Comparison of ENCODE assay signal across 8 cellular contexts in the genomic region with DNA sequence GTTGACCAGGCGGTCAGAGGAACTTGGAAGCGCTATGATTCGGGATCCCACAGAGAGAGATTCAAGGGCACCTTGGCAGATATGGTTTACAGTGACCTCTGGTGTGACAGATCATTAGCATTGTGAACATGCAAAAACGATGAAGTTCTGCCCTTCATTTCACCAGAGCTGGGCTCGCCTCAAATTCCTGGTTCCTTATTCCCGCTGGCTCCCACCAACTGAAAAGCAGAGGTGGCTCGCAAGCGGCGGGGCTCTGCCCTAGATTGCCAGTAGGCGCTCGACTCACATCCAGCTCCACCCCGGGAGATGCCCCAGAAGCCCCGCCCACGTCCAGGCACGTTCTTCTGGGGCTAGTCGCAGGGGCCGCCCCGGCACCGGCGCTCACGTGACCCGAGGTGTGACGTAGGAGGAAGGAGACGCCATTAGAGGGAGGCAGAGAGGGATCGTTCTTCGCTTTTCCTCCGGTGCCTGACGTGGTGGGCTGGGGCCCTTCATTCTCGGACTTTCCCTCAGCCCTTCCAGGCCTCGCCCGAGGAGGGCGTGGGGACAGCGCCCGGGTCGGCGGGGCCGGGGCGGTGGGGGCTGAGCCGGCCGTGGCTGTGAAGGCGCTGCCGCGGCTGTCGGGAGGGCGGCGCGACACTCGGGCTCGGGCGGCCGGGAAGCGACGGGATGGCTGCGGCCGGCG. TPM values are rescaled to one million over a fixed set of nuclear protein-coding genes. Genes with fewer than 3 reads are reported as not detected.
DNase-seq lines count a peak whose midpoint lies in the region; ATAC-seq and TF ChIP-seq lines count a peak whose summit lies in the region.

Gene RAB21, plus strand, starts transcription at position 403 of the 685 bp plus-strand sequence. Its CDS starts 267 bp downstream, at position 670.

- TF ChIP-seq POLR2A in ovary (IDR thresholded peaks at IDR 0.05) (peak; percentile 93), thyroid gland (IDR thresholded peaks at IDR 0.05) (peak; percentile 70 to 96)

- peak within 1 kb of the TSS; percentile 94 for H3K27ac Mint-ChIP-seq in activated naive CD8-positive, alpha-beta T cell treated with anti-CD3 and anti-CD28 coated beads, Interleukin-2, amount 10 ng/mL, durations not matched to agents 7 days and 5 days

- POLR2A ChIA-PET in activated naive CD8-positive, alpha-beta T cell treated with anti-CD3 and anti-CD28 coated beads, Interleukin-2, amount 10 ng/mL, durations not matched to agents 7 days and 5 days (lab: Charles Lee): interaction anchor here (0.6 to 5.7 kb wide), 5 partner anchors 69 to 91 kb away, joined by 3 to 36 read pairs (median 4); partner anchors contain the start of genes TBC1D15, THAP2, TMEM19 and ZFC3H1

- peak within 1 kb of the TSS; percentile 88 for H3K4me2 ChIP-seq in SU-DHL-6 (ENCODE audit: low read depth, low read length, poor library complexity, severe bottlenecking)

- H2AFZ ChIP-seq in SU-DHL-6 (ENCODE audit: low read depth, low read length, severe bottlenecking): peak within 1 kb of the TSS; percentile 95

- H3K4me3 ChIP-seq in SU-DHL-6 (ENCODE audit: insufficient read depth, low read length, poor library complexity, severe bottlenecking) (peak within 1 kb of the TSS; percentile 85), ovary (peak within 1 kb of the TSS; percentile 59), thyroid gland (replicated peaks in 1 of 3) (peak within 1 kb of the TSS; percentile 57 to 72 (median 60))

- TF ChIP-seq CTCF in GM12872 (IDR thresholded peaks at IDR 0.05; ENCODE audit: insufficient read depth, low read depth, low read length) (0 out of 3 replicates have a peak, but pooled peaks have one; percentile 10), SU-DHL-6 (IDR thresholded peaks at IDR 0.05; ENCODE audit: insufficient read depth, low read length, poor library complexity, severe bottlenecking) (no peak), ovary (IDR thresholded peaks at IDR 0.05) (peak; percentile 21 to 55 (median 28)), thyroid gland (IDR thresholded peaks at IDR 0.05) (peak in 4 of 6 experiments; percentile 7 to 50 (median 34))

- ATAC-seq in HG02678 (IDR thresholded peaks at IDR 0.05; ENCODE audit: unreplicated experiment): peak; percentile 93
- ATAC-seq in activated naive CD8-positive, alpha-beta T cell treated with anti-CD3 and anti-CD28 coated beads, Interleukin-2, amount 10 ng/mL, durations not matched to agents 7 days and 5 days (ENCODE audit: low read depth): peak; percentile 95

- H3K9me3 ChIP-seq in SU-DHL-6 (ENCODE audit: insufficient read depth, low read length): peaks cover 7% of the 10 kb centered on the region; the same call in 1 of the 2 replicates
- no peaks in the 10 kb centered on the region for H3K9me3 ChIP-seq in ovary
- H3K9me3 ChIP-seq in thyroid gland: no peaks in the 10 kb centered on the region

- H3K27me3 ChIP-seq in SU-DHL-6 (ENCODE audit: low read length) (no peaks in the 10 kb centered on the region), ovary (no peaks in the 10 kb centered on the region), thyroid gland (no peaks in the 10 kb centered on the region)

- intact Hi-C loops in head of caudate nucleus (cut with DNase I) (loop anchor here (5.0 to 10.0 kb wide), 2 partner anchors 67 to 340 kb away; partner anchors contain the start of gene TMEM19), ovary (cut with DNase I) (loop anchor here in 2 of 4 donors (5.0 to 10.0 kb wide), 2 partner anchors 90 to 92 kb away; partner anchors contain the start of genes THAP2 (in 2 of the 2) and ZFC3H1 (in 2 of the 2)), thyroid gland (cut with DNase I) (loop anchor here (10.0 kb wide), 1 partner anchor 90 kb away; the partner anchor contains the start of genes THAP2 and ZFC3H1)

- no peaks in the 10 kb centered on the region for H3K9me2 ChIP-seq in SU-DHL-6 (replicated peaks; ENCODE audit: insufficient read depth, low read length)

- DNase-seq in NCI-H128 (lab: John Stamatoyannopoulos, UW; ENCODE audit: unreplicated experiment) (peak; percentile 92), head of caudate nucleus (peak; percentile 95 to 100 (median 99)), ovary (peak; percentile 97 to 98 (median 98)), thyroid gland (peak; percentile 99)
- peak; percentile 98 for DNase-seq in activated naive CD8-positive, alpha-beta T cell treated with anti-CD3 and anti-CD28 coated beads, Interleukin-2, amount 10 ng/mL, durations not matched to agents 7 days and 5 days

- H3K27me3 Mint-ChIP-seq in activated naive CD8-positive, alpha-beta T cell treated with anti-CD3 and anti-CD28 coated beads, Interleukin-2, amount 10 ng/mL, durations not matched to agents 7 days and 5 days: peaks cover 22% of the 10 kb centered on the region

- peak within 1 kb of the TSS; percentile 93 for H3K4me3 Mint-ChIP-seq in activated naive CD8-positive, alpha-beta T cell treated with anti-CD3 and anti-CD28 coated beads, Interleukin-2, amount 10 ng/mL, durations not matched to agents 7 days and 5 days

- H3F3A ChIP-seq in SU-DHL-6 (ENCODE audit: insufficient read depth): no peaks in the 10 kb centered on the region

- peak within 1 kb of the TSS; percentile 68 for H3K27ac ChIP-seq in SU-DHL-6 (ENCODE audit: low read depth, low read length)
- peak within 1 kb of the TSS; percentile 77 to 90 for H3K27ac ChIP-seq in ovary
- H3K27ac ChIP-seq in thyroid gland: peak within 1 kb of the TSS; percentile 86 to 88 (median 87)

- peaks cover 24% of the 10 kb centered on the region for H3K36me3 ChIP-seq in SU-DHL-6 (ENCODE audit: low read length)
- H3K36me3 ChIP-seq in ovary: no peaks in the 10 kb centered on the region
- H3K36me3 ChIP-seq in thyroid gland: no peaks in the 10 kb centered on the region

- H3K4me1 Mint-ChIP-seq in activated naive CD8-positive, alpha-beta T cell treated with anti-CD3 and anti-CD28 coated beads, Interleukin-2, amount 10 ng/mL, durations not matched to agents 7 days and 5 days: peaks cover 22% of the 10 kb centered on the region

- peak within 1 kb of the TSS; percentile 79 for H3K9ac ChIP-seq in SU-DHL-6 (ENCODE audit: low read length)

- peaks cover 33% of the 10 kb centered on the region for H3K36me3 Mint-ChIP-seq in activated naive CD8-positive, alpha-beta T cell treated with anti-CD3 and anti-CD28 coated beads, Interleukin-2, amount 10 ng/mL, durations not matched to agents 7 days and 5 days

- H3K9me3 Mint-ChIP-seq in activated naive CD8-positive, alpha-beta T cell treated with anti-CD3 and anti-CD28 coated beads, Interleukin-2, amount 10 ng/mL, durations not matched to agents 7 days and 5 days: peaks cover 10% of the 10 kb centered on the region

- 1% methylated on average over 47 to 56 of the region's 56 CpGs for WGBS in ovary, 3 donors
- WGBS in thyroid gland, 2 donors: 3 to 8% methylated on average over 9 to 19 of the region's 56 CpGs

- peaks cover 2% of the 10 kb centered on the region for H3K4me1 ChIP-seq in ovary (ENCODE audit: insufficient read depth)
- H3K4me1 ChIP-seq in thyroid gland: peaks cover 0 to 4% of the 10 kb centered on the region in 2 donors

- peak; percentile 19 for TF ChIP-seq EP300 in ovary (IDR thresholded peaks at IDR 0.05)

- peaks cover 46% of the 10 kb centered on the region for H3K79me2 ChIP-seq in SU-DHL-6 (ENCODE audit: insufficient read depth, low read length)

- no peaks in the 10 kb centered on the region for H4K20me1 ChIP-seq in SU-DHL-6 (ENCODE audit: low read depth, low read length)

RNA-seq across cellular contexts. Expression of gene RAB21, which starts in this region (rescaled TPM):
- 10 to 100 TPM; 63.8 to 66.3 TPM for total RNA-seq in activated naive CD8-positive, alpha-beta T cell treated with anti-CD3 and anti-CD28 coated beads, Interleukin-2, amount 10 ng/mL, durations not matched to agents 7 days and 5 days
- total RNA-seq in ovary (10 to 100 TPM in 5 of 7 donors, 1 to 10 TPM in 2; 8.8 to 77.0 (median 66.2) TPM), thyroid gland (10 to 100 TPM; 16.0 to 55.1 (median 28.1) TPM)
- polyA plus RNA-seq in ovary: 10 to 100 TPM; 20.4 to 64.3 TPM

Comparison
In these comparisons a context has a peak if more than half of its experiments do, and no peak if none do; other contexts are left out.
1. Peak in every context shown above with its lines: DNase-seq, ATAC-seq, H3K4me3 ChIP-seq and H3K27ac ChIP-seq.